ENCODE assay signal across 3 cellular contexts in the genomic region with DNA sequence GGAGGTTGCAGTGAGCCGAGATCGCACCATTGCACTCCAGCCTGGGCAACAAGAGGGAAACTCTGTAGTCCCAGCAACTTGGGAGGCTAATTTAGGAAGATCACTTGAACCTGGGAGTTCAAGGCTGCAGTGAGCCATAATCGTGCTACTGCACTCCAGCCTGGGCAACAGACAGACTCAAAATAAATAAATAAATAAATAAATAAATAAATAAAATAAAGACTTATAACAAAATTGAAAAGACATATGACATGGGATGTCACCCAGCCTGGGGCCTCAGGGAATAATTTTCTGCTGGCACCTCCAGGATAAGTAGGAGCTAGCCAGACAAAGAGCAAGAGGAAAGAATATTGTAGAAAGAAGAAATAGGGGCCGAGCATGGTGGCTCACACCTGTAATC.
"Had no signal": no experiment of that assay in that cellular context is flagged by ENCODE, and none has a peak within 500 bp of the region (broad histone marks: within the 10 kb centered on the region; RNA-seq: fewer than 3 reads in every experiment).

No MANE protein-coding gene starts in this region.

- DNase-seq: GDM1, GF-D8 had no signal

- H3K4me3 ChIP-seq: GM12878 had no signal
